ENCODE assay signal across 2 cellular contexts in genomic region chr15:41116872-41117242, GRCh38.
TF ChIP-seq lines count a peak whose summit lies in the region.

No MANE protein-coding gene starts in this region.

TF ChIP-seq in A549, 52 proteins besides CTCF, POLR2A, EP300 and RAD21 (continued from another document):
- TF ChIP-seq USF2 (IDR thresholded peaks at IDR 0.05) (no peak), POLR2AphosphoS2 (conservative IDR thresholded peaks at IDR 0.05; ENCODE audit: low read length) (no peak)

TF ChIP-seq in IMR-90, 13 proteins besides CTCF, POLR2A, EP300 and RAD21 (continued from another document):
- TF ChIP-seq MAZ (IDR thresholded peaks at IDR 0.05; ENCODE audit: borderline replicate concordance, low read depth, low read length) (no peak), MXI1 (IDR thresholded peaks at IDR 0.05; ENCODE audit: borderline replicate concordance, low read depth, low read length) (no peak), USF2 (IDR thresholded peaks at IDR 0.05; ENCODE audit: low read depth, low read length) (no peak), SMC3 (IDR thresholded peaks at IDR 0.05; ENCODE audit: low read depth, low read length) (no peak), CHD1 (IDR thresholded peaks at IDR 0.05; ENCODE audit: low read depth, low read length) (no peak), CEBPB (IDR thresholded peaks at IDR 0.05; ENCODE audit: low read depth, low read length) (no peak)
